Comparison of ENCODE assay signal across 11 cellular contexts in genomic region chr15:64090527-64090926, GRCh38. TPM values are rescaled to one million over a fixed set of nuclear protein-coding genes. Genes with fewer than 3 reads are reported as not detected.
A peak's percentile ranks its signal among the peaks of the same experiment; 100 is the strongest.
DNase-seq lines count a peak whose midpoint lies in the region; ATAC-seq and TF ChIP-seq lines count a peak whose summit lies in the region.
"Had no signal": no experiment of that assay in that cellular context is flagged by ENCODE, and none has a peak within 500 bp of the region (broad histone marks: within the 10 kb centered on the region; RNA-seq: fewer than 3 reads in every experiment).

No MANE protein-coding gene starts in this region.

- H3K9me3 Mint-ChIP-seq in central memory CD8-positive, alpha-beta T cell = no peaks in the 10 kb centered on the region
- H3K9me3 Mint-ChIP-seq in progenitor cell of endocrine pancreas (ENCODE audit: low read depth) = peaks cover 3% of the 10 kb centered on the region

- no peaks in the 10 kb centered on the region for H3K27me3 ChIP-seq in gastrocnemius medialis

- H3K27ac Mint-ChIP-seq in central memory CD8-positive, alpha-beta T cell (ENCODE audit: low read depth) = peak overlapping the region; percentile 23
- H3K27ac Mint-ChIP-seq in progenitor cell of endocrine pancreas = no peak overlapping the region

- TF ChIP-seq CTCF in GM13976 (IDR thresholded peaks at IDR 0.05; ENCODE audit: borderline replicate concordance, control extremely low read depth, extremely low read depth, insufficient read depth, missing control alignments) (no peak), gastrocnemius medialis (IDR thresholded peaks at IDR 0.05 in 4 of 5, conservative IDR thresholded peaks at IDR 0.05 in 1 of 5) (no peak), progenitor cell of endocrine pancreas (IDR thresholded peaks at IDR 0.05; ENCODE audit: unreplicated experiment) (no peak)

- H3K27me3 Mint-ChIP-seq in central memory CD8-positive, alpha-beta T cell = no peaks in the 10 kb centered on the region
- H3K27me3 Mint-ChIP-seq in progenitor cell of endocrine pancreas = no peaks in the 10 kb centered on the region

- DNase-seq in GM13976 (ENCODE audit: low spot score) = peak; percentile 47
- peak; percentile 78 for DNase-seq in NOMO-1 treated with DMSO at 0.1 percent for 48 hours (lab: John Stamatoyannopoulos, UW; ENCODE audit: unreplicated experiment)
- DNase-seq in central memory CD8-positive, alpha-beta T cell (ENCODE audit: low spot score in 2 of 2) = no peak
- DNase-seq in gastrocnemius medialis = no peak
- DNase-seq in progenitor cell of endocrine pancreas (ENCODE audit: low spot score, unreplicated experiment) = no peak
- DNase-seq in T1000 (lab: John Stamatoyannopoulos, UW) = no peak
- DNase-seq: DMS79, kidney, T-helper 9 cell had no signal

- H3K36me3 ChIP-seq in gastrocnemius medialis = peaks cover 0 to 14% of the 10 kb centered on the region in 2 donors

- peaks cover 18% of the 10 kb centered on the region for H3K36me3 Mint-ChIP-seq in central memory CD8-positive, alpha-beta T cell (ENCODE audit: insufficient read depth)
- peaks cover 18% of the 10 kb centered on the region for H3K36me3 Mint-ChIP-seq in progenitor cell of endocrine pancreas (ENCODE audit: insufficient read depth)

- TF ChIP-seq POLR2A in gastrocnemius medialis (IDR thresholded peaks at IDR 0.05) = no peak

- H3K27ac ChIP-seq in gastrocnemius medialis = peak overlapping the region; percentile 91 to 96 (median 93)

- intact Hi-C loops in gastrocnemius medialis (cut with DNase I; ENCODE audit: low total_unique reads) = loop anchor here (10.0 kb wide), 1 partner anchor 586 kb away; the partner anchor contains the start of gene USP3

- H3K4me3 ChIP-seq in gastrocnemius medialis = no peak overlapping the region

- in situ Hi-C loops in GM13976 (cut with MboI; ENCODE audit: low sequenced_read_pairs, unreplicated experiment) = no loop called here
- in situ Hi-C loops in gastrocnemius medialis (cut with MboI; ENCODE audit: low sequenced_read_pairs in 4 of 4) = loop anchor here in 1 of 4 donors (25.0 kb wide), 1 partner anchor 578 kb away; the partner anchor contains the start of gene USP3

- peaks cover 42 to 47% of the 10 kb centered on the region in 2 donors for H3K4me1 ChIP-seq in gastrocnemius medialis

- no peak for ATAC-seq in central memory CD8-positive, alpha-beta T cell (replicated peaks; ENCODE audit: extremely low read depth, poor library complexity, severe bottlenecking)
- ATAC-seq in gastrocnemius medialis (no peak), GM18502 (IDR thresholded peaks at IDR 0.05; ENCODE audit: poor library complexity, unreplicated experiment) (no peak), GM21717 (IDR thresholded peaks at IDR 0.05; ENCODE audit: unreplicated experiment) (no peak)

- peaks cover 57% of the 10 kb centered on the region for H3K4me1 Mint-ChIP-seq in central memory CD8-positive, alpha-beta T cell
- peaks cover 20% of the 10 kb centered on the region for H3K4me1 Mint-ChIP-seq in progenitor cell of endocrine pancreas (ENCODE audit: low read depth)

- H3K4me3 Mint-ChIP-seq in central memory CD8-positive, alpha-beta T cell = no peak overlapping the region
- no peak overlapping the region for H3K4me3 Mint-ChIP-seq in progenitor cell of endocrine pancreas (ENCODE audit: low read depth)

- H3K9me3 ChIP-seq in gastrocnemius medialis = no peaks in the 10 kb centered on the region

RNA-seq across cellular contexts. Expression of gene CIAO2A, which starts 3.1 kb away (rescaled TPM):
- total RNA-seq in gastrocnemius medialis = 10 to 100 TPM; 26.6 to 65.2 (median 55.1) TPM
- 52.6 and 54.4 TPM in 2 replicates for total RNA-seq in progenitor cell of endocrine pancreas

RNA-seq across cellular contexts. Expression of gene SNX1, which starts 5.3 kb away (rescaled TPM):
- total RNA-seq in gastrocnemius medialis (10 to 100 TPM; 26.7 to 39.3 (median 34.1) TPM), progenitor cell of endocrine pancreas (91.4 and 95.9 TPM in 2 replicates)

RNA-seq across cellular contexts. Expression of gene DAPK2, which starts 44.2 kb away (rescaled TPM):
- total RNA-seq in gastrocnemius medialis (10 to 100 TPM; 28.5 to 70.8 (median 52.7) TPM), progenitor cell of endocrine pancreas (2.0 and 3.2 TPM in 2 replicates)

Comparison
In these comparisons a context has a peak if more than half of its experiments do, and no peak if none do; other contexts are left out.
1. DNase-seq: peak in GM13976 (single experiment) and NOMO-1 treated with DMSO at 0.1 percent for 48 hours (single experiment); none in central memory CD8-positive, alpha-beta T cell (0 of 2), gastrocnemius medialis (0 of 2), progenitor cell of endocrine pancreas (single experiment) and T1000 (single experiment).